9 cellular contexts compared by ENCODE assay signal in genomic region chr19:16497042-16497441, GRCh38. TPM values are rescaled to one million over a fixed set of nuclear protein-coding genes. Genes with fewer than 3 reads are reported as not detected.
DNase-seq lines count a peak whose midpoint lies in the region; ATAC-seq and TF ChIP-seq lines count a peak whose summit lies in the region.
"Had no signal": no experiment of that assay in that cellular context is flagged by ENCODE, and none has a peak within 500 bp of the region (broad histone marks: within the 10 kb centered on the region; RNA-seq: fewer than 3 reads in every experiment).

No MANE protein-coding gene starts in this region.

- H3K9me3 ChIP-seq in heart left ventricle: no peaks in the 10 kb centered on the region
- no peaks in the 10 kb centered on the region for H3K9me3 ChIP-seq in lower lobe of right lung
- no peaks in the 10 kb centered on the region for H3K9me3 ChIP-seq in vagina

- H3K27ac Mint-ChIP-seq in activated naive CD8-positive, alpha-beta T cell treated with anti-CD3 and anti-CD28 coated beads, Interleukin-2, amount 50 U/mL, for 24 hours: no peak overlapping the region

- H3K4me1 Mint-ChIP-seq in activated naive CD8-positive, alpha-beta T cell treated with anti-CD3 and anti-CD28 coated beads, Interleukin-2, amount 50 U/mL, for 24 hours: peaks cover 26% of the 10 kb centered on the region

- H3K27me3 ChIP-seq in heart left ventricle (no peaks in the 10 kb centered on the region), lower lobe of right lung (ENCODE audit: low read depth) (no peaks in the 10 kb centered on the region), vagina (no peaks in the 10 kb centered on the region)

- no peaks in the 10 kb centered on the region for H3K9me3 Mint-ChIP-seq in activated naive CD8-positive, alpha-beta T cell treated with anti-CD3 and anti-CD28 coated beads, Interleukin-2, amount 50 U/mL, for 24 hours

- peaks cover 0 to 18% (median 5%) of the 10 kb centered on the region in 12 donors for H3K4me1 ChIP-seq in heart left ventricle
- H3K4me1 ChIP-seq in lower lobe of right lung: peaks cover 14% of the 10 kb centered on the region
- peaks cover 13% of the 10 kb centered on the region for H3K4me1 ChIP-seq in vagina

- no peaks in the 10 kb centered on the region for H3K27me3 Mint-ChIP-seq in activated naive CD8-positive, alpha-beta T cell treated with anti-CD3 and anti-CD28 coated beads, Interleukin-2, amount 50 U/mL, for 24 hours

- peak overlapping the region in 11 of 12 donors; percentile 53 to 85 (median 72) for H3K4me3 ChIP-seq in heart left ventricle
- H3K4me3 ChIP-seq in lower lobe of right lung: peak overlapping the region; percentile 74
- peak overlapping the region; percentile 66 to 74 for H3K4me3 ChIP-seq in vagina

- TF ChIP-seq POLR2A in heart left ventricle (IDR thresholded peaks at IDR 0.05): no peak
- TF ChIP-seq POLR2A in vagina (IDR thresholded peaks at IDR 0.05): no peak

- intact Hi-C loops in heart left ventricle (cut with DNase I) (loop anchor here in 3 of 10 donors (2.0 to 10.0 kb wide), 3 partner anchors 45 to 52 kb away; partner anchors contain the start of gene CHERP (in 2 of the 3)), Right ventricle myocardium inferior (cut with DNase I) (loop anchor here (5.0 kb wide), 1 partner anchor 60 kb away; no protein-coding TSS in a partner anchor), lower lobe of right lung (cut with DNase I) (no loop called here), vagina (cut with DNase I) (no loop called here)

- DNase-seq in heart left ventricle (no peak), Right ventricle myocardium inferior (ENCODE audit: missing footprints) (no peak), lower lobe of right lung (no peak), vagina (ENCODE audit: extremely low spot score in 2 of 2) (no peak), SK-N-DZ (ENCODE audit: low spot score) (no peak)
- DNase-seq in activated naive CD8-positive, alpha-beta T cell treated with anti-CD3 and anti-CD28 coated beads, Interleukin-2, amount 50 U/mL, for 24 hours: no peak
- DNase-seq: activated CD4-positive, alpha-beta T cell treated with anti-CD3 and anti-CD28 coated beads for 4 hours had no signal

- peak overlapping the region; percentile 97 for H3K4me3 Mint-ChIP-seq in activated naive CD8-positive, alpha-beta T cell treated with anti-CD3 and anti-CD28 coated beads, Interleukin-2, amount 50 U/mL, for 24 hours

- H3K36me3 Mint-ChIP-seq in activated naive CD8-positive, alpha-beta T cell treated with anti-CD3 and anti-CD28 coated beads, Interleukin-2, amount 50 U/mL, for 24 hours (ENCODE audit: low read depth): peaks cover 6% of the 10 kb centered on the region

- TF ChIP-seq CTCF in heart left ventricle (IDR thresholded peaks at IDR 0.05) (no peak), lower lobe of right lung (IDR thresholded peaks at IDR 0.05) (no peak), vagina (IDR thresholded peaks at IDR 0.05) (no peak)

- peak overlapping the region in 10 of 12 donors; percentile 52 to 83 (median 81) for H3K27ac ChIP-seq in heart left ventricle
- H3K27ac ChIP-seq in lower lobe of right lung: no peak overlapping the region
- H3K27ac ChIP-seq in vagina: no peak overlapping the region

- 88 to 92% (median 91%) methylated on average over 12 of the region's 12 CpGs for WGBS in heart left ventricle, 4 donors

- H3K36me3 ChIP-seq in heart left ventricle (peaks cover 0 to 16% (median 6%) of the 10 kb centered on the region in 9 donors), lower lobe of right lung (peaks cover 15% of the 10 kb centered on the region), vagina (no peaks in the 10 kb centered on the region)

- no peak for ATAC-seq in heart left ventricle
- no peak for ATAC-seq in Right ventricle myocardium inferior
- ATAC-seq in activated naive CD8-positive, alpha-beta T cell treated with anti-CD3 and anti-CD28 coated beads, Interleukin-2, amount 50 U/mL, for 24 hours: no peak
- ATAC-seq in lower lobe of right lung: no peak
- ATAC-seq in esophagus mucosa: no peak
- no peak for ATAC-seq in GM19395 (IDR thresholded peaks at IDR 0.05; ENCODE audit: unreplicated experiment)

RNA-seq across cellular contexts. Expression of gene C19orf44, which starts 0.8 kb away (rescaled TPM):
- total RNA-seq in heart left ventricle (1 to 10 TPM; 1.6 to 4.8 (median 3.3) TPM), Right ventricle myocardium inferior (3.3 TPM), lower lobe of right lung (6.6 TPM), vagina (7.4 TPM), esophagus mucosa (1.8 TPM)
- polyA plus RNA-seq in heart left ventricle: 1 to 10 TPM; 1.9 to 4.8 TPM
- polyA plus RNA-seq in SK-N-DZ (2014; cell fraction: cytosol; rRNA removed): 3.1 and 5.9 TPM in 2 replicates
- 6.7 and 7.9 TPM in 2 replicates for polyA plus RNA-seq in SK-N-DZ (2014; cell fraction: nucleus; rRNA removed)

RNA-seq across cellular contexts. Expression of gene CALR3, which starts 1.1 kb away (rescaled TPM):
- total RNA-seq in heart left ventricle: not detected
- polyA plus RNA-seq in heart left ventricle: not detected
- total RNA-seq in Right ventricle myocardium inferior: not detected
- total RNA-seq in lower lobe of right lung: not detected
- not detected for total RNA-seq in vagina
- not detected for total RNA-seq in esophagus mucosa
- not detected in 2 replicates for polyA plus RNA-seq in SK-N-DZ (2014; cell fraction: cytosol; rRNA removed)
- not detected in 2 replicates for polyA plus RNA-seq in SK-N-DZ (2014; cell fraction: nucleus; rRNA removed)

RNA-seq across cellular contexts. Expression of gene EPS15L1, which starts 25.3 kb away (rescaled TPM):
- 10 to 100 TPM; 24.5 to 70.1 (median 55.7) TPM for total RNA-seq in heart left ventricle
- polyA plus RNA-seq in heart left ventricle: 10 to 100 TPM; 50.0 to 56.9 TPM
- 64.7 TPM for total RNA-seq in Right ventricle myocardium inferior
- 40.3 TPM for total RNA-seq in lower lobe of right lung
- 34.6 TPM for total RNA-seq in vagina
- total RNA-seq in esophagus mucosa: 27.5 TPM
- polyA plus RNA-seq in SK-N-DZ (2014; cell fraction: cytosol; rRNA removed): 8.4 and 8.6 TPM in 2 replicates
- polyA plus RNA-seq in SK-N-DZ (2014; cell fraction: nucleus; rRNA removed): 13.1 and 14.7 TPM in 2 replicates

RNA-seq across cellular contexts. Expression of gene CHERP, which starts 45.2 kb away (rescaled TPM):
- total RNA-seq in heart left ventricle: 10 to 100 TPM in 7 of 9 donors, 1 to 10 TPM in 2; 5.7 to 24.6 (median 17.0) TPM
- 10 to 100 TPM; 11.6 to 15.5 TPM for polyA plus RNA-seq in heart left ventricle
- 17.3 TPM for total RNA-seq in Right ventricle myocardium inferior
- total RNA-seq in lower lobe of right lung: 35.4 TPM
- total RNA-seq in vagina: 17.2 TPM
- total RNA-seq in esophagus mucosa: 17.7 TPM
- polyA plus RNA-seq in SK-N-DZ (2014; cell fraction: cytosol; rRNA removed): 12.0 and 13.6 TPM in 2 replicates
- 28.7 and 30.1 TPM in 2 replicates for polyA plus RNA-seq in SK-N-DZ (2014; cell fraction: nucleus; rRNA removed)

Comparison
In these comparisons a context has a peak if more than half of its experiments do, and no peak if none do; other contexts are left out.
1. H3K27ac ChIP-seq: peak in heart left ventricle (10 of 12); none in lower lobe of right lung (single experiment) and vagina (single experiment).
2. Peak in every context shown above with its lines, with median percentiles within 50 percentile points of each other: H3K4me3 ChIP-seq.